ENCODE assay signal across 8 cellular contexts in the genomic region with DNA sequence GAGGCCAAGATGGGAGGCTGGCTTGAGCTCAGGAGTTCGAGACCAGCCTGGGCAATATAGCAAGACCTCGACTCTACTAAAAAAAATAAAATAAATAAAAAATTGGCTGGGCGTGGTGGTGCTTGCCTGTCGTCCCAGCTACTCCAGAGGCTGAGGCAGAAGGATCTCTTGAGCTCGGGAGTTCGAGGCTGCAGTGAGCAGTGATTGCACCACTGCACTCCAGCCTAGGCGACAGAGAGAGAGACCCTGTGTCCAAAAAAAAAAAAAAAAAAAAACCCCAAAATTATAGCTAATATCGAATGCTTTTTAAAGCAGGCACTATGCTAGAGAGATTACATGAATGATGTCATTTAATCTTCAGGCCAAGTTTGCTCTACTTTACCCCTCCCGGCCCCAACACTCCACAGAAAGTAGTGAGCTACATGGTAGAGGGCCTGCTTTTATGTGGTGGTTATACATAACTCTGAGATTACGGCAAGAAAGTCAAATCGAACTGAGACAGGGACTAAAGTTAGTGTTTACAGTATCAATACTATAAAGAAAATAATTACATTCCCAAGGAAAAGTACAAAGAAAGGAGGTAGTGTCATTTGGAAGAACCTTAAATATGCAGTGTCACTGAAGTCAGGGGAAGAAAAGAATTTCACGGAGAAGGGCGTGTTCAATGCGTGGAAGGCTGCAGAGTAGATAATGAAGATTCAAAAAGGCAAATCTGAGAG. TPM values are rescaled to one million over a fixed set of nuclear protein-coding genes. Genes with fewer than 3 reads are reported as not detected.
A peak's percentile ranks its signal among the peaks of the same experiment; 100 is the strongest.
DNase-seq lines count a peak whose midpoint lies in the region; FAIRE-seq and TF ChIP-seq lines count a peak whose summit lies in the region.

No MANE protein-coding gene starts in this region.

- H3K23ac ChIP-seq in mesenchymal stem cell (ENCODE audit: low read length in 2 of 2): no peak overlapping the region

- H2BK12ac ChIP-seq in mesenchymal stem cell (ENCODE audit: low read length in 2 of 2): no peak overlapping the region

- peak; percentile 34 for DNase-seq in stimulated activated CD4-positive, alpha-beta T cell treated with anti-CD3 and anti-CD28 coated beads, Interleukin-1b, Interleukin-23, amount 100 ng/mL, for 48 hours
- DNase-seq in stimulated activated CD4-positive, alpha-beta T cell treated with anti-CD3 and anti-CD28 coated beads, Interleukin-4, amount 100 ng/mL, for 1 hour: no peak
- DNase-seq in astrocyte of the spinal cord (ENCODE audit: low read depth, low spot score) (no peak), mesenchymal stem cell (no peak), RCC 7860 (ENCODE audit: low spot score) (no peak), NCI-H1930 (lab: John Stamatoyannopoulos, UW) (no peak), GM19240 (ENCODE audit: insufficient read length, low spot score) (no peak), HPDE6-E6E7 (ENCODE audit: extremely low spot score) (no peak)

- 64% methylated on average over 10 of the region's 14 CpGs for WGBS in mesenchymal stem cell

- H3K4me1 ChIP-seq in mesenchymal stem cell (ENCODE audit: control insufficient read depth, insufficient read depth, low read depth, low read length): peaks cover 13% of the 10 kb centered on the region

- peaks cover 3 to 14% of the 10 kb centered on the region in 2 experiments for H3K36me3 ChIP-seq in mesenchymal stem cell (ENCODE audit: control insufficient read depth in 1 of 2, insufficient read depth in 2 of 2, low read depth in 1 of 2, low read length in 2 of 2)

- in situ Hi-C loops in astrocyte of the spinal cord (cut with HindIII; ENCODE audit: low sequenced_read_pairs): no loop called here

- H2BK15ac ChIP-seq in mesenchymal stem cell (ENCODE audit: low read depth, poor library complexity, severe bottlenecking): no peak overlapping the region

- H2AFZ ChIP-seq in mesenchymal stem cell (ENCODE audit: low read depth, low read length): no peak overlapping the region

- peak overlapping the region; percentile 86 for H3K4me3 ChIP-seq in astrocyte of the spinal cord (ENCODE audit: low read depth, low read length)
- peak overlapping the region in 1 of 2 experiments; percentile 97 for H3K4me3 ChIP-seq in mesenchymal stem cell (ENCODE audit: insufficient read depth in 1 of 2, low read depth in 1 of 2, low read length in 2 of 2)

- H3K9ac ChIP-seq in mesenchymal stem cell (ENCODE audit: low read length): peak overlapping the region; percentile 97

- peak overlapping the region; percentile 76 for H3K4me2 ChIP-seq in mesenchymal stem cell (ENCODE audit: low read length, poor library complexity, severe bottlenecking)

- no peak overlapping the region for H2AK5ac ChIP-seq in mesenchymal stem cell (ENCODE audit: low read length, severe bottlenecking)

- no peak overlapping the region for H2BK120ac ChIP-seq in mesenchymal stem cell (ENCODE audit: low read depth, low read length)

- H3K9me3 ChIP-seq in mesenchymal stem cell (ENCODE audit: control insufficient read depth, low read length): no peaks in the 10 kb centered on the region

- no peak overlapping the region for H3K14ac ChIP-seq in mesenchymal stem cell (ENCODE audit: low read length in 2 of 2)

- H4K91ac ChIP-seq in mesenchymal stem cell (ENCODE audit: low read length): no peak overlapping the region

- H2BK5ac ChIP-seq in mesenchymal stem cell (ENCODE audit: low read depth, low read length, poor library complexity, severe bottlenecking): no peak overlapping the region

- H3K79me1 ChIP-seq in mesenchymal stem cell (replicated peaks; ENCODE audit: low read length, poor library complexity, severe bottlenecking): peaks cover 9% of the 10 kb centered on the region

- H3K4ac ChIP-seq in mesenchymal stem cell (ENCODE audit: low read depth in 1 of 2, low read length in 2 of 2): no peak overlapping the region

- H4K8ac ChIP-seq in mesenchymal stem cell (ENCODE audit: low read length): no peak overlapping the region

- no peak overlapping the region for H3K27ac ChIP-seq in mesenchymal stem cell (ENCODE audit: low read length, poor library complexity, severe bottlenecking)

- no peak overlapping the region for H3K18ac ChIP-seq in mesenchymal stem cell (ENCODE audit: low read depth in 1 of 2, low read length in 2 of 2)

- H3K27me3 ChIP-seq in mesenchymal stem cell (ENCODE audit: control insufficient read depth in 1 of 2, insufficient read depth in 1 of 2, low read length in 2 of 2): no peaks in the 10 kb centered on the region

- FAIRE-seq in RCC 7860 (lab: Jason Lieb, UNC): no peak

- TF ChIP-seq CTCF in astrocyte of the spinal cord (IDR thresholded peaks at IDR 0.05; ENCODE audit: low read depth, low read length): no peak

RNA-seq across cellular contexts. Expression of gene ADPGK, which starts 1.1 kb away (rescaled TPM):
- 59.7 TPM for polyA plus RNA-seq in mesenchymal stem cell (2013, experiment 1 of 2)
- 61.8 TPM for polyA plus RNA-seq in mesenchymal stem cell (2013, experiment 2 of 2)
